In the genomic region with DNA sequence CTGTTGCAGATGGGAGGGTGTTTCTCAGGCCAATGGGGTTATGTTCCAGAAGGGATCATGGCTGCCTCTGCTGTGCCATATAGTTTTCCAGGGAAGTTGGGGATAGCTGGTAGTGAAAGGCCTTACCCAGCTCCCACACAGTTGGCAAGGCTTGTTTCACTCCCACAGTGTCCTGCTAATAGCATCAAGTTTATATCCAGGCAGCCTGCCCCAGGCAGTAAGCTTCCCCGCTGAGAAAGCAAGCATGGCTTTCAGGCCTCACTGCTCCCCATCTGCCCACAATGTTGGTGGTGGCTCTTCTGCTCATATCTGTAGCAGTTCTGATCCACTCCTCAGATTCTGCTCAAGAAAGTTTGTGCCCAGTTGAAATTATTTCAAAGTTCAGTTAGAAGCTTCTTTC, we compare ENCODE assay signal across 15 cellular contexts.
"Had no signal": no experiment of that assay in that cellular context is flagged by ENCODE, and none has a peak within 500 bp of the region (broad histone marks: within the 10 kb centered on the region; RNA-seq: fewer than 3 reads in every experiment).

No MANE protein-coding gene starts in this region.

- H3K4me1 ChIP-seq: parathyroid adenoma had no signal

- H3K9ac ChIP-seq: parathyroid adenoma had no signal

- H3K9me3 ChIP-seq: thoracic aorta had no signal

- H3K9me3 Mint-ChIP-seq: activated T-cell treated with anti-CD3 and anti-CD28 coated beads, Interleukin-2, amount 50 U/mL, for 4 hours had no signal

- ATAC-seq: activated CD8-positive, alpha-beta memory T cell treated with anti-CD3 and anti-CD28 coated beads, Interleukin-2, amount 10 ng/mL, durations not matched to agents 7 days and 5 days; activated T-cell treated with anti-CD3 and anti-CD28 coated beads, Interleukin-2, amount 50 U/mL, for 4 hours; left ventricle myocardium superior; stimulated activated naive CD8-positive, alpha-beta T cell treated with anti-CD3 and anti-CD28 coated beads, Interleukin-15, amount 100 ng/mL, for 72 hours had no signal

- H3K4me3 ChIP-seq: hepatocyte, thoracic aorta had no signal

- DNase-seq: activated CD4-positive, alpha-beta T cell treated with anti-CD3 and anti-CD28 coated beads, Interleukin-2, amount 50 U/mL, for 48 hours; activated CD4-positive, CD25-positive, alpha-beta regulatory T cell treated with anti-CD3 and anti-CD28 coated beads, Interleukin-2, amount 50 U/mL, for 72 hours; activated CD8-positive, alpha-beta memory T cell treated with anti-CD3 and anti-CD28 coated beads, Interleukin-2, amount 10 ng/mL, durations not matched to agents 7 days and 5 days; activated gamma-delta T cell; activated T-cell treated with anti-CD3 and anti-CD28 coated beads, Interleukin-2, amount 50 U/mL, for 4 hours; dermis blood vessel endothelial cell; left ventricle myocardium superior; mesendoderm; stimulated activated CD4-positive, alpha-beta T cell treated with anti-CD3 and anti-CD28 coated beads, Interleukin-15, amount 100 ng/mL, for 24 hours; stimulated activated CD4-positive, alpha-beta T cell treated with anti-CD3 and anti-CD28 coated beads, Interleukin-4, amount 100 ng/mL, for 24 hours; stimulated activated naive CD8-positive, alpha-beta T cell treated with anti-CD3 and anti-CD28 coated beads, Interleukin-15, amount 100 ng/mL, for 72 hours had no signal

- H3K4me1 Mint-ChIP-seq: activated CD8-positive, alpha-beta memory T cell treated with anti-CD3 and anti-CD28 coated beads, Interleukin-2, amount 10 ng/mL, durations not matched to agents 7 days and 5 days; stimulated activated naive CD8-positive, alpha-beta T cell treated with anti-CD3 and anti-CD28 coated beads, Interleukin-15, amount 100 ng/mL, for 72 hours had no signal

- H3K27me3 ChIP-seq: hepatocyte had no signal

- H2AFZ ChIP-seq: hepatocyte, parathyroid adenoma had no signal

- H3K27ac Mint-ChIP-seq: activated CD8-positive, alpha-beta memory T cell treated with anti-CD3 and anti-CD28 coated beads, Interleukin-2, amount 10 ng/mL, durations not matched to agents 7 days and 5 days; activated naive CD8-positive, alpha-beta T cell; stimulated activated naive CD8-positive, alpha-beta T cell treated with anti-CD3 and anti-CD28 coated beads, Interleukin-15, amount 100 ng/mL, for 72 hours had no signal

- H3K27ac ChIP-seq: hepatocyte, parathyroid adenoma, thoracic aorta had no signal

- H3K4me3 Mint-ChIP-seq: activated CD8-positive, alpha-beta memory T cell treated with anti-CD3 and anti-CD28 coated beads, Interleukin-2, amount 10 ng/mL, durations not matched to agents 7 days and 5 days; activated naive CD8-positive, alpha-beta T cell; activated T-cell treated with anti-CD3 and anti-CD28 coated beads, Interleukin-2, amount 50 U/mL, for 4 hours; stimulated activated naive CD8-positive, alpha-beta T cell treated with anti-CD3 and anti-CD28 coated beads, Interleukin-15, amount 100 ng/mL, for 72 hours had no signal

- H3K36me3 ChIP-seq: thoracic aorta had no signal

- H3K27me3 Mint-ChIP-seq: activated CD8-positive, alpha-beta memory T cell treated with anti-CD3 and anti-CD28 coated beads, Interleukin-2, amount 10 ng/mL, durations not matched to agents 7 days and 5 days had no signal

- H3K36me3 Mint-ChIP-seq: activated CD8-positive, alpha-beta memory T cell treated with anti-CD3 and anti-CD28 coated beads, Interleukin-2, amount 10 ng/mL, durations not matched to agents 7 days and 5 days; activated naive CD8-positive, alpha-beta T cell had no signal

- H3K4me2 ChIP-seq: hepatocyte had no signal
